15 cellular contexts compared by ENCODE assay signal in the genomic region with DNA sequence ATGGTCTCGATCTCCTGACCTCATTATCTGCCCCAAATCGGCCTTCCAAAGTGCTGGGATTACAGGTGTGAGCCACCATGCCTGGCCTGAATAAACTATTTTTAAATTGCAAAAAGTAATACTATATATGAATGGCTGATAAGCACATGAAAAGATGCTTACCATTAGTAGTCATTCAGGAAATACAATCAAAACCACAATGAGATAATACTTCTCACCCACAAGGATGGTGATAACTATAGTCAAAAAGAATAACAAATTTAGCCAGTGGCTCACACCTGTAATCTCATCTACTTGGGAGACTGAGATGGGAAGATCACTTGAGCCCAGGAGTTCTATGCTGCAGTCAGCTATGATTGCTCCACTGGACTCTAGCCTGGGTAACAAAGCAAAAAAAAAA. TPM values are rescaled to one million over a fixed set of nuclear protein-coding genes. Genes with fewer than 3 reads are reported as not detected.
A peak's percentile ranks its signal among the peaks of the same experiment; 100 is the strongest.
DNase-seq lines count a peak whose midpoint lies in the region; ATAC-seq lines count a peak whose summit lies in the region.
"Had no signal": no experiment of that assay in that cellular context is flagged by ENCODE, and none has a peak within 500 bp of the region (broad histone marks: within the 10 kb centered on the region; RNA-seq: fewer than 3 reads in every experiment).

No MANE protein-coding gene starts in this region.

- no peak overlapping the region for H3K4me3 Mint-ChIP-seq in activated naive CD8-positive, alpha-beta T cell
- H3K4me3 Mint-ChIP-seq in activated naive CD8-positive, alpha-beta T cell treated with anti-CD3 and anti-CD28 coated beads for 36 hours = no peak overlapping the region
- H3K4me3 Mint-ChIP-seq in T-helper 2 cell treated with Interferon-gamma antibody and Interleukin-4, amounts not matched to agents 5 μg/mL and 100 μg/mL, for 36 hours = peak overlapping the region; percentile 14
- H3K4me3 Mint-ChIP-seq: H9 had no signal

- H3K27ac Mint-ChIP-seq in activated naive CD8-positive, alpha-beta T cell = peak overlapping the region; percentile 4
- no peak overlapping the region for H3K27ac Mint-ChIP-seq in activated naive CD8-positive, alpha-beta T cell treated with anti-CD3 and anti-CD28 coated beads for 36 hours
- peak overlapping the region; percentile 24 for H3K27ac Mint-ChIP-seq in T-helper 2 cell treated with Interferon-gamma antibody and Interleukin-4, amounts not matched to agents 5 μg/mL and 100 μg/mL, for 36 hours

- peak overlapping the region; percentile 23 for H3K27ac ChIP-seq in effector memory CD4-positive, alpha-beta T cell (ENCODE audit: insufficient read depth, low read length, poor library complexity, severe bottlenecking)
- H3K27ac ChIP-seq: PC-9 had no signal

- no peak for ATAC-seq in GM19324 (IDR thresholded peaks at IDR 0.05; ENCODE audit: low FRiP score, unreplicated experiment)

- H3K4me1 Mint-ChIP-seq in activated naive CD8-positive, alpha-beta T cell (ENCODE audit: low read depth) = peaks cover 36% of the 10 kb centered on the region
- H3K4me1 Mint-ChIP-seq in activated naive CD8-positive, alpha-beta T cell treated with anti-CD3 and anti-CD28 coated beads for 36 hours = peaks cover 17% of the 10 kb centered on the region
- H3K4me1 Mint-ChIP-seq in T-helper 2 cell treated with Interferon-gamma antibody and Interleukin-4, amounts not matched to agents 5 μg/mL and 100 μg/mL, for 36 hours (ENCODE audit: low read depth) = peaks cover 32% of the 10 kb centered on the region

- peaks cover 34% of the 10 kb centered on the region for H3K4me1 ChIP-seq in effector memory CD4-positive, alpha-beta T cell (ENCODE audit: control insufficient read depth, insufficient read depth, low read length, poor library complexity, severe bottlenecking)

- peaks cover 5% of the 10 kb centered on the region for H3K36me3 ChIP-seq in effector memory CD4-positive, alpha-beta T cell (ENCODE audit: control insufficient read depth, insufficient read depth, low read length)

- H3K27me3 ChIP-seq in effector memory CD4-positive, alpha-beta T cell (replicated peaks; ENCODE audit: control insufficient read depth, insufficient read depth, low read length, poor library complexity, severe bottlenecking) = no peaks in the 10 kb centered on the region
- H3K27me3 ChIP-seq: BE2C, MG63 had no signal

- no peak for DNase-seq in activated naive CD8-positive, alpha-beta T cell treated with anti-CD3 and anti-CD28 coated beads for 36 hours
- no peak for DNase-seq in T-helper 2 cell treated with Interferon-gamma antibody and Interleukin-4, amounts not matched to agents 5 μg/mL and 100 μg/mL, for 36 hours (ENCODE audit: low spot score)
- peak in 1 of 3 donors; percentile 14 for DNase-seq in effector memory CD4-positive, alpha-beta T cell
- no peak for DNase-seq in NCI-H2227 treated with DMSO at 0.1 percent for 48 hours (lab: John Stamatoyannopoulos, UW)
- no peak for DNase-seq in ureter (ENCODE audit: low spot score)
- DNase-seq: BE2C, COR-L47, H9, MG63, NCI-H1092 treated with DMSO at 0.1 percent for 48 hours, NCI-H1694, NCI-H2107, PC-9 had no signal

- no peaks in the 10 kb centered on the region for H3K27me3 Mint-ChIP-seq in activated naive CD8-positive, alpha-beta T cell
- H3K27me3 Mint-ChIP-seq in activated naive CD8-positive, alpha-beta T cell treated with anti-CD3 and anti-CD28 coated beads for 36 hours = no peaks in the 10 kb centered on the region
- no peaks in the 10 kb centered on the region for H3K27me3 Mint-ChIP-seq in T-helper 2 cell treated with Interferon-gamma antibody and Interleukin-4, amounts not matched to agents 5 μg/mL and 100 μg/mL, for 36 hours (ENCODE audit: low read depth)

- H3K9me3 ChIP-seq in effector memory CD4-positive, alpha-beta T cell (ENCODE audit: control insufficient read depth, low read length) = no peaks in the 10 kb centered on the region
- H3K9me3 ChIP-seq: BE2C, MG63 had no signal

- H3K36me3 Mint-ChIP-seq in activated naive CD8-positive, alpha-beta T cell = no peaks in the 10 kb centered on the region
- H3K36me3 Mint-ChIP-seq in activated naive CD8-positive, alpha-beta T cell treated with anti-CD3 and anti-CD28 coated beads for 36 hours = peaks cover 2% of the 10 kb centered on the region
- H3K36me3 Mint-ChIP-seq in T-helper 2 cell treated with Interferon-gamma antibody and Interleukin-4, amounts not matched to agents 5 μg/mL and 100 μg/mL, for 36 hours (ENCODE audit: low read depth) = peaks cover 7% of the 10 kb centered on the region

- no peak overlapping the region for H3K4me3 ChIP-seq in effector memory CD4-positive, alpha-beta T cell (ENCODE audit: insufficient read depth, low read depth, low read length, poor library complexity, severe bottlenecking)
- H3K4me3 ChIP-seq: MG63, PC-9 had no signal

- H3K9me3 Mint-ChIP-seq in activated naive CD8-positive, alpha-beta T cell (ENCODE audit: low read depth) = no peaks in the 10 kb centered on the region
- H3K9me3 Mint-ChIP-seq in activated naive CD8-positive, alpha-beta T cell treated with anti-CD3 and anti-CD28 coated beads for 36 hours = no peaks in the 10 kb centered on the region
- H3K9me3 Mint-ChIP-seq in T-helper 2 cell treated with Interferon-gamma antibody and Interleukin-4, amounts not matched to agents 5 μg/mL and 100 μg/mL, for 36 hours = no peaks in the 10 kb centered on the region
- H3K9me3 Mint-ChIP-seq: H9 had no signal

RNA-seq across cellular contexts. Expression of gene TACO1, which starts 2.4 kb away (rescaled TPM):
- 10 to 100 TPM; 38.3 to 39.6 TPM for total RNA-seq in activated naive CD8-positive, alpha-beta T cell treated with anti-CD3 and anti-CD28 coated beads for 36 hours
- 17.5 TPM for total RNA-seq in ureter

RNA-seq across cellular contexts. Expression of gene MAP3K3, which starts 23.9 kb away (rescaled TPM):
- 10 to 100 TPM; 20.1 to 20.8 TPM for total RNA-seq in activated naive CD8-positive, alpha-beta T cell treated with anti-CD3 and anti-CD28 coated beads for 36 hours
- total RNA-seq in ureter = 32.3 TPM

RNA-seq across cellular contexts. Expression of gene DCAF7, which starts 48.0 kb away (rescaled TPM):
- 10 to 100 TPM; 92.1 to 95.1 TPM for total RNA-seq in activated naive CD8-positive, alpha-beta T cell treated with anti-CD3 and anti-CD28 coated beads for 36 hours
- total RNA-seq in ureter = 79.6 TPM
